ENCODE assay signal across 8 cellular contexts in the genomic region with DNA sequence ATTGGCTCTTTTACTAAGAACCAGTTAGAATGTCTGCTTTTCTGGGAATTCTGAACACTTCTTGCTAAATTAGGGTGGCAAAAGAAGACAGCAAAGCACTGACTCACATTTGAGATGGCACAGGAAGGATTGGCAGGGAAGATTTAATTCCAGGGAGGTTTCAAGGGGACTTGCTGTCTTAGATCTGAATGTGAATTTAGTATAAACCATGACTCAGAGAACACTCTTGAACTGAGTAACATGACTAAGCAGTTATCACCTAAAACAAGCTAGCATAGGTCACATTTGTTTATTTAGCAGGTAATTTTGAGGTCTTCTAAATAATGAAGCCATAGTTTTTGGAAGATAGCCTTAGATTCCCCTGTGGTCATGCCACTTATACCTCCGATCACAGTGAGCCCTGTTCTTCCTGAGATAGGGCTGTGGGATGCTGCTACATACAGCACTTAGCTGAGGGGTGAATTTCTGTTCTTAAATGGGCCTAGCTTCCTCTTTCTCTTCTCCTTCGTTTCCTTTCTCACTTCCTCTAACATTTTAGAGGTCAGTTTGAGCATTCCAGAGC.
A peak's percentile ranks its signal among the peaks of the same experiment; 100 is the strongest.
DNase-seq lines count a peak whose midpoint lies in the region; ATAC-seq and TF ChIP-seq lines count a peak whose summit lies in the region.

No MANE protein-coding gene starts in this region.

- DNase-seq in KBM-7: peak; percentile 18
- peak in 10 of 61 donors; percentile 1 to 63 (median 10) for DNase-seq in caudate nucleus (lab: John Stamatoyannopoulos, UW)
- no peak for DNase-seq in colonic mucosa
- no peak for DNase-seq in amniotic stem cell (lab: John Stamatoyannopoulos, UW)

- intact Hi-C loops in colonic mucosa (cut with DNase I): no loop called here

- ATAC-seq in GM18499 (IDR thresholded peaks at IDR 0.05; ENCODE audit: insufficient read depth, unreplicated experiment) (peak; percentile 55), HG03280 (IDR thresholded peaks at IDR 0.05; ENCODE audit: unreplicated experiment) (no peak), GM21515 (IDR thresholded peaks at IDR 0.05; ENCODE audit: unreplicated experiment) (no peak)

- no peak overlapping the region for H3K4me3 ChIP-seq in neutrophil (ENCODE audit: low read depth in 1 of 2, low read length in 1 of 2)
- no peak overlapping the region for H3K4me3 ChIP-seq in colonic mucosa

- H3K36me3 ChIP-seq in neutrophil (no peaks in the 10 kb centered on the region), colonic mucosa (no peaks in the 10 kb centered on the region)

- no peaks in the 10 kb centered on the region for H3K9me3 ChIP-seq in neutrophil
- H3K9me3 ChIP-seq in colonic mucosa: no peaks in the 10 kb centered on the region

- TF ChIP-seq CTCF in neutrophil (IDR thresholded peaks at IDR 0.05): no peak
- no peak for TF ChIP-seq CTCF in colonic mucosa (IDR thresholded peaks at IDR 0.05)

- no peak overlapping the region for H3K9ac ChIP-seq in colonic mucosa (ENCODE audit: low read depth in 2 of 2, low read length in 2 of 2)

- H3K4me1 ChIP-seq in neutrophil (ENCODE audit: control insufficient read depth in 1 of 2, insufficient read depth in 1 of 2, low read depth in 1 of 2, low read length in 1 of 2) (peaks cover 7 to 8% of the 10 kb centered on the region in 2 experiments), colonic mucosa (no peaks in the 10 kb centered on the region)

- no peaks in the 10 kb centered on the region for H3K27me3 ChIP-seq in neutrophil
- no peaks in the 10 kb centered on the region for H3K27me3 ChIP-seq in colonic mucosa

- peak overlapping the region; percentile 55 for H3K27ac ChIP-seq in caudate nucleus (ENCODE audit: low read depth, low read length)
- H3K27ac ChIP-seq in neutrophil: peak overlapping the region; percentile 62
- no peak overlapping the region for H3K27ac ChIP-seq in colonic mucosa

- in situ Hi-C loops in KBM-7 (cut with MboI; ENCODE audit: low pct_unique_long_range_greater_than_20kb, low sequenced_read_pairs): no loop called here
